ENCODE assay signal across 12 cellular contexts in the genomic region with DNA sequence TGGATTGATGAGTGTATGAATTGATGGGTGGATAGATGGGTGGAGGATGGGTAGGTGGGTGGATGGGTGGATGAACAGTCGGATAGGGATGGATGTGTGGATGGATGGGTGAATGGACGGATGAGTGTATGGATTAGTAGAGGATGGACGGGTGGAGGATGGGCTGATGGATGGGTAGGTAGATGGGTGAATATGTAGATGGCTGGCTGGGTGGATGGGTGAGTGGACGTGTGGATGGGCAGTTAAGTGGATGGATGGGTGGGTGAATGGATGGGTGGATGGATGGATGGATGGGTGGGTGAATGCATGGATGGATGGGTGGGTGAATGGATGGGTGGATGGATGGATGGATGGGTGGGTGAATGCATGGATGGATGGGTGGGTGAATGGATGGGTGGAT. TPM values are rescaled to one million over a fixed set of nuclear protein-coding genes. Genes with fewer than 3 reads are reported as not detected.
"Had no signal": no experiment of that assay in that cellular context is flagged by ENCODE, and none has a peak within 500 bp of the region (broad histone marks: within the 10 kb centered on the region; RNA-seq: fewer than 3 reads in every experiment).

No MANE protein-coding gene starts in this region.

RNA-seq across cellular contexts. Expression of a gene that starts 15.6 kb away (rescaled TPM):
- total RNA-seq: activated CD4-positive, alpha-beta T cell treated with anti-CD3 and anti-CD28 coated beads for 36 hours; activated CD8-positive, alpha-beta T cell treated with anti-CD3 and anti-CD28 coated beads for 36 hours had no signal

RNA-seq across cellular contexts. Expression of a gene that starts 54.4 kb away (rescaled TPM):
- total RNA-seq: activated B cell treated with CpG ODN at 0.5 μM for 24 hours; activated CD4-positive, alpha-beta memory T cell treated with anti-CD3 and anti-CD28 coated beads for 36 hours; activated CD4-positive, alpha-beta memory T cell treated with anti-CD3 and anti-CD28 coated beads, Interleukin-2, amount 10 ng/mL, durations not matched to agents 7 days and 5 days; activated CD4-positive, alpha-beta T cell treated with anti-CD3 and anti-CD28 coated beads for 36 hours; activated CD4-positive, alpha-beta T cell treated with anti-CD3 and anti-CD28 coated beads, Interleukin-2, amount 10 ng/mL, durations not matched to agents 7 days and 5 days; activated CD8-positive, alpha-beta memory T cell treated with anti-CD3 and anti-CD28 coated beads for 36 hours; activated CD8-positive, alpha-beta memory T cell treated with anti-CD3 and anti-CD28 coated beads, Interleukin-2, amount 10 ng/mL, durations not matched to agents 7 days and 5 days; activated CD8-positive, alpha-beta T cell treated with anti-CD3 and anti-CD28 coated beads for 36 hours; activated CD8-positive, alpha-beta T cell treated with anti-CD3 and anti-CD28 coated beads, Interleukin-2, amount 10 ng/mL, durations not matched to agents 7 days and 5 days; T-helper 1 cell treated with Interleukin-12 subunit alpha and Interleukin-12 subunit beta and Interleukin-4 antibody, amounts not matched to agents 30 ng/mL and 1 ng/mL, for 36 hours; T-helper 17 cell; T-helper 2 cell treated with Interferon-gamma antibody and Interleukin-4, amounts not matched to agents 100 ng/mL and 5 ng/mL, for 36 hours had no signal
